In genomic region chr4:122500852-122501501, GRCh38 we compare ENCODE assay signal across 1 cellular context.
TF ChIP-seq lines count a peak whose summit lies in the region.

No MANE protein-coding gene starts in this region.

TF ChIP-seq in HEK293, 187 proteins besides CTCF, POLR2A, EP300 and RAD21 (continued from another document):
- TF ChIP-seq IKZF3 (tag by site-specific recombination; IDR thresholded peaks at IDR 0.05) (no peak), PATZ1 (tag by site-specific recombination; IDR thresholded peaks at IDR 0.05) (0 out of 2 replicates have a peak, but pooled peaks have one; percentile 26), ZBTB48 (tag by site-specific recombination; IDR thresholded peaks at IDR 0.05) (peak; percentile 74), MYNN (tag by site-specific recombination; IDR thresholded peaks at IDR 0.05; ENCODE audit: borderline replicate concordance) (no peak), ZNF404 (tag by site-specific recombination; IDR thresholded peaks at IDR 0.05) (no peak), MZF1 (tag by site-specific recombination; IDR thresholded peaks at IDR 0.05; ENCODE audit: borderline replicate concordance) (0 out of 2 replicates have a peak, but pooled peaks have one; percentile 52), ZNF112 (tag by site-specific recombination; IDR thresholded peaks at IDR 0.05) (no peak), ZNF843 (tag by site-specific recombination; IDR thresholded peaks at IDR 0.05) (peak; percentile 71), OSR2 (tag by site-specific recombination; IDR thresholded peaks at IDR 0.05) (peak; percentile 85), FEZF1 (tag by site-specific recombination; IDR thresholded peaks at IDR 0.05) (peak; percentile 89), ZNF132 (tag by site-specific recombination; IDR thresholded peaks at IDR 0.05; ENCODE audit: borderline replicate concordance) (no peak), ZNF311 (tag by site-specific recombination; IDR thresholded peaks at IDR 0.05; ENCODE audit: borderline replicate concordance) (no peak), ZIC2 (tag by site-specific recombination; IDR thresholded peaks at IDR 0.05) (peak; percentile 16; the same call in 1 of the 2 replicates), ZNF76 (tag by site-specific recombination; IDR thresholded peaks at IDR 0.05; ENCODE audit: borderline replicate concordance, low read depth) (no peak), KLF9 (tag by site-specific recombination; IDR thresholded peaks at IDR 0.05; ENCODE audit: low read depth) (no peak), ZNF10 (tag by site-specific recombination; IDR thresholded peaks at IDR 0.05) (no peak), ZBTB17 (tag by site-specific recombination; IDR thresholded peaks at IDR 0.05) (peak; percentile 35; the same call in 1 of the 2 replicates), KLF8 (tag by site-specific recombination; IDR thresholded peaks at IDR 0.05) (no peak), ZBTB21 (tag by site-specific recombination; IDR thresholded peaks at IDR 0.05) (peak; percentile 30; the same call in 1 of the 2 replicates), HOXD13 (CRISPR knock-in tag; IDR thresholded peaks at IDR 0.05; ENCODE audit: borderline replicate concordance) (no peak), ZNF610 (tag by site-specific recombination; IDR thresholded peaks at IDR 0.05; ENCODE audit: borderline replicate concordance) (no peak)
- TF ChIP-seq, protein P1, sequence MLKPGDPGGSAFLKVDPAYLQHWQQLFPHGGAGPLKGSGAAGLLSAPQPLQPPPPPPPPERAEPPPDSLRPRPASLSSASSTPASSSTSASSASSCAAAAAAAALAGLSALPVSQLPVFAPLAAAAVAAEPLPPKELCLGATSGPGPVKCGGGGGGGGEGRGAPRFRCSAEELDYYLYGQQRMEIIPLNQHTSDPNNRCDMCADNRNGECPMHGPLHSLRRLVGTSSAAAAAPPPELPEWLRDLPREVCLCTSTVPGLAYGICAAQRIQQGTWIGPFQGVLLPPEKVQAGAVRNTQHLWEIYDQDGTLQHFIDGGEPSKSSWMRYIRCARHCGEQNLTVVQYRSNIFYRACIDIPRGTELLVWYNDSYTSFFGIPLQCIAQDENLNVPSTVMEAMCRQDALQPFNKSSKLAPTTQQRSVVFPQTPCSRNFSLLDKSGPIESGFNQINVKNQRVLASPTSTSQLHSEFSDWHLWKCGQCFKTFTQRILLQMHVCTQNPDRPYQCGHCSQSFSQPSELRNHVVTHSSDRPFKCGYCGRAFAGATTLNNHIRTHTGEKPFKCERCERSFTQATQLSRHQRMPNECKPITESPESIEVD (tag by site-specific recombination; IDR thresholded peaks at IDR 0.05): no peak
- TF ChIP-seq, protein P2, sequence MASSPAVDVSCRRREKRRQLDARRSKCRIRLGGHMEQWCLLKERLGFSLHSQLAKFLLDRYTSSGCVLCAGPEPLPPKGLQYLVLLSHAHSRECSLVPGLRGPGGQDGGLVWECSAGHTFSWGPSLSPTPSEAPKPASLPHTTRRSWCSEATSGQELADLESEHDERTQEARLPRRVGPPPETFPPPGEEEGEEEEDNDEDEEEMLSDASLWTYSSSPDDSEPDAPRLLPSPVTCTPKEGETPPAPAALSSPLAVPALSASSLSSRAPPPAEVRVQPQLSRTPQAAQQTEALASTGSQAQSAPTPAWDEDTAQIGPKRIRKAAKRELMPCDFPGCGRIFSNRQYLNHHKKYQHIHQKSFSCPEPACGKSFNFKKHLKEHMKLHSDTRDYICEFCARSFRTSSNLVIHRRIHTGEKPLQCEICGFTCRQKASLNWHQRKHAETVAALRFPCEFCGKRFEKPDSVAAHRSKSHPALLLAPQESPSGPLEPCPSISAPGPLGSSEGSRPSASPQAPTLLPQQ (tag by site-specific recombination; IDR thresholded peaks at IDR 0.05): 0 out of 2 replicates have a peak, but pooled peaks have one; percentile 31
- TF ChIP-seq, protein P3, sequence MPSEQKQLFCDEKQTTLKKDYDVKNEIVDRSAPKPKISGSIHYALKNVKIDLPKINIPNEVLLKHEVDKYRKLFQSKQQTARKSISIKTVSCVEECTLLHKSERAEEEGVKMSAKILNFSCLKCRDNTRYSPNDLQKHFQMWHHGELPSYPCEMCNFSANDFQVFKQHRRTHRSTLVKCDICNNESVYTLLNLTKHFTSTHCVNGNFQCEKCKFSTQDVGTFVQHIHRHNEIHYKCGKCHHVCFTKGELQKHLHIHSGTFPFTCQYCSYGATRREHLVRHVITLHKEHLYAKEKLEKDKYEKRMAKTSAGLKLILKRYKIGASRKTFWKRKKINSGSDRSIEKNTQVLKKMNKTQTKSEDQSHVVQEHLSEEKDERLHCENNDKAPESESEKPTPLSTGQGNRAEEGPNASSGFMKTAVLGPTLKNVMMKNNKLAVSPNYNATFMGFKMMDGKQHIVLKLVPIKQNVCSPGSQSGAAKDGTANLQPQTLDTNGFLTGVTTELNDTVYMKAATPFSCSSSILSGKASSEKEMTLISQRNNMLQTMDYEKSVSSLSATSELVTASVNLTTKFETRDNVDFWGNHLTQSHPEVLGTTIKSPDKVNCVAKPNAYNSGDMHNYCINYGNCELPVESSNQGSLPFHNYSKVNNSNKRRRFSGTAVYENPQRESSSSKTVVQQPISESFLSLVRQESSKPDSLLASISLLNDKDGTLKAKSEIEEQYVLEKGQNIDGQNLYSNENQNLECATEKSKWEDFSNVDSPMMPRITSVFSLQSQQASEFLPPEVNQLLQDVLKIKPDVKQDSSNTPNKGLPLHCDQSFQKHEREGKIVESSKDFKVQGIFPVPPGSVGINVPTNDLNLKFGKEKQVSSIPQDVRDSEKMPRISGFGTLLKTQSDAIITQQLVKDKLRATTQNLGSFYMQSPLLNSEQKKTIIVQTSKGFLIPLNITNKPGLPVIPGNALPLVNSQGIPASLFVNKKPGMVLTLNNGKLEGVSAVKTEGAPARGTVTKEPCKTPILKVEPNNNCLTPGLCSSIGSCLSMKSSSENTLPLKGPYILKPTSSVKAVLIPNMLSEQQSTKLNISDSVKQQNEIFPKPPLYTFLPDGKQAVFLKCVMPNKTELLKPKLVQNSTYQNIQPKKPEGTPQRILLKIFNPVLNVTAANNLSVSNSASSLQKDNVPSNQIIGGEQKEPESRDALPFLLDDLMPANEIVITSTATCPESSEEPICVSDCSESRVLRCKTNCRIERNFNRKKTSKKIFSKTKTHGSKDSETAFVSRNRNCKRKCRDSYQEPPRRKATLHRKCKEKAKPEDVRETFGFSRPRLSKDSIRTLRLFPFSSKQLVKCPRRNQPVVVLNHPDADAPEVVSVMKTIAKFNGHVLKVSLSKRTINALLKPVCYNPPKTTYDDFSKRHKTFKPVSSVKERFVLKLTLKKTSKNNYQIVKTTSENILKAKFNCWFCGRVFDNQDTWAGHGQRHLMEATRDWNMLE (tag by site-specific recombination; conservative IDR thresholded peaks at IDR 0.05; ENCODE audit: low read depth): peak; percentile 52
- TF ChIP-seq, protein P4, sequence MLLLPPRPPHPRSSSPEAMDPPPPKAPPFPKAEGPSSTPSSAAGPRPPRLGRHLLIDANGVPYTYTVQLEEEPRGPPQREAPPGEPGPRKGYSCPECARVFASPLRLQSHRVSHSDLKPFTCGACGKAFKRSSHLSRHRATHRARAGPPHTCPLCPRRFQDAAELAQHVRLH (tag by site-specific recombination; IDR thresholded peaks at IDR 0.05): 0 out of 2 replicates have a peak, but pooled peaks have one; percentile 18
